Comparison of ENCODE assay signal across 10 cellular contexts in the genomic region with DNA sequence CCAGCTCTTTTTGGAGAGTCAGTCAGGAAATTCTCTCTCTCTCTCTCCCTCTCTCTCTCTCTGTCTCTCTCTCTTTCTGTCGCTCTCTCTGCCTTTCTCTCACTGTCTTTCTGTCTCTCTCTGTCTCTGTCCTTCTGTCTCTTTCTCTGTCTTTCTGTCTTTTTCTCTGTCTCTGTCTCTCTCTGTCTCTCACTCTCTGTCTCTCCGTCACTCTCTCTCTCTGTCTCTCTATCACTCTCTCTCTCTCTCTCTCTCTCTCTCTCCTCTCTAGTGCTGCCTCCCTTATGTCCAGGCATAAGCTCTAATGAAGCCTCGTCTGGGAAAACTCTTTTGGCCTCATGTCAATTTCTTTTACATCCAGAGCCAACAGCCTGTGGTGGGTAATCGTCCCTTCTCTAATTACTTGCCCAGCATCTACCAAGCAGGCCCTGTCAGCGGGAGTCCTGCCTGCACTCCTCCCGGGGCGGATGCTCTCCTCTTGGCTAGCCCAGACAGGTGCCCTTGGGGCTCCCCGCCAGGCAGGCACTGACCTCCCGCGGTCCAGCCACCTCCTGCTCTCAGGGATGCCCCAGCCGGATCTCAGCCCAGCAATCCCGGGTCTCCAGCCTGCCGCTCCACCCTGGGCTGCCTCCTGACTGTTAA.
DNase-seq lines count a peak whose midpoint lies in the region; ATAC-seq, FAIRE-seq and TF ChIP-seq lines count a peak whose summit lies in the region.
"Had no signal": no experiment of that assay in that cellular context is flagged by ENCODE, and none has a peak within 500 bp of the region (broad histone marks: within the 10 kb centered on the region; RNA-seq: fewer than 3 reads in every experiment).

No MANE protein-coding gene starts in this region.

- H3K27ac Mint-ChIP-seq in effector memory CD8-positive, alpha-beta T cell, result peak overlapping the region; percentile 89 to 98

- CTCF ChIA-PET in HEK293 (lab: Yijun Ruan, JAX), result interaction anchor here (0.6 to 7.2 kb wide), 8 partner anchors 14 to 410 kb away, joined by 3 to 113 read pairs (median 4); no protein-coding TSS in a partner anchor

- ATAC-seq in effector memory CD8-positive, alpha-beta T cell (replicated peaks), result no peak
- ATAC-seq in pancreas, result peak; percentile 36 to 50 (median 46)

- H3K27me3 ChIP-seq in pancreas, result no peaks in the 10 kb centered on the region

- peak; percentile 85 to 90 for DNase-seq in NCI-H446 (lab: John Stamatoyannopoulos, UW)
- DNase-seq in effector memory CD8-positive, alpha-beta T cell, result no peak
- DNase-seq in pancreas, result peak in 5 of 6 donors; percentile 51 to 86 (median 71)
- DNase-seq in HPDE6-E6E7 (ENCODE audit: extremely low spot score), result no peak
- no peak for DNase-seq in posterior vena cava (ENCODE audit: low spot score)
- DNase-seq in globus pallidus (ENCODE audit: low spot score), result no peak
- DNase-seq in NOMO-1 treated with dmso at 0.1 percent for 144 hours (lab: John Stamatoyannopoulos, UW; ENCODE audit: unreplicated experiment), result no peak
- DNase-seq: mesendoderm had no signal

- H3K36me3 ChIP-seq in HEK293 (ENCODE audit: control insufficient read depth in 2 of 2, insufficient read depth in 1 of 2, low read length in 2 of 2) (no peaks in the 10 kb centered on the region), pancreas (no peaks in the 10 kb centered on the region)
- H3K36me3 ChIP-seq: thoracic aorta had no signal

- H3K9me3 ChIP-seq in HEK293 (ENCODE audit: control insufficient read depth, insufficient read depth, low read depth, low read length) (no peaks in the 10 kb centered on the region), pancreas (no peaks in the 10 kb centered on the region)
- H3K9me3 ChIP-seq: thoracic aorta had no signal

- WGBS in pancreas, 2 donors, result 17 to 21% methylated on average over 13 of the region's 13 CpGs

- H3K4me1 ChIP-seq in HEK293 (ENCODE audit: control insufficient read depth, insufficient read depth, low read length), result peaks cover 8% of the 10 kb centered on the region
- peaks cover 8 to 12% (median 10%) of the 10 kb centered on the region in 3 donors for H3K4me1 ChIP-seq in pancreas

- H3K4me1 Mint-ChIP-seq in effector memory CD8-positive, alpha-beta T cell (ENCODE audit: low read depth in 2 of 2), result peaks cover 22 to 23% of the 10 kb centered on the region in 2 donors

- H3K27ac ChIP-seq in HEK293 (ENCODE audit: extremely low read depth, low read depth, low read length) (no peak overlapping the region), pancreas (peak overlapping the region; percentile 60 to 73 (median 68))

- no peak overlapping the region for H3K4me3 Mint-ChIP-seq in effector memory CD8-positive, alpha-beta T cell

- H3K4me3 ChIP-seq in HEK293 (ENCODE audit: low read depth, low read length) (no peak overlapping the region), pancreas (no peak overlapping the region)

- H3K27me3 Mint-ChIP-seq in effector memory CD8-positive, alpha-beta T cell, result no peaks in the 10 kb centered on the region

- TF ChIP-seq CTCF in HEK293 (tag by site-specific recombination; IDR thresholded peaks at IDR 0.05) (no peak), pancreas (IDR thresholded peaks at IDR 0.05) (no peak)

- POLR2A ChIA-PET in HEK293 (lab: Yijun Ruan, JAX), result interaction anchor here (0.6 to 0.7 kb wide), 2 partner anchors 104 to 470 kb away, joined by 3 to 4 read pairs; a partner anchor contains a TSS

- no peak for FAIRE-seq in pancreas (lab: Jason Lieb, UNC)

- intact Hi-C loops in pancreas (cut with DNase I) (loop anchor here in 1 of 3 donors (5.0 kb wide), 1 partner anchor 103 kb away; no protein-coding TSS in a partner anchor), posterior vena cava (cut with DNase I) (loop anchor here (5.0 kb wide), 1 partner anchor 98 kb away; a partner anchor contains a TSS)

- H3K36me3 Mint-ChIP-seq in effector memory CD8-positive, alpha-beta T cell (ENCODE audit: insufficient read depth), result peaks cover 3% of the 10 kb centered on the region

- H3K9me3 Mint-ChIP-seq in effector memory CD8-positive, alpha-beta T cell, result no peaks in the 10 kb centered on the region

TF ChIP-seq in HEK293, 187 proteins besides CTCF, POLR2A, EP300 and RAD21 (continues in another document):
- TF ChIP-seq ZBTB48 (tag by site-specific recombination; IDR thresholded peaks at IDR 0.05), result 0 out of 2 replicates have a peak, but pooled peaks have one; percentile 31
- no peak for TF ChIP-seq ZNF24 (tag by site-specific recombination; IDR thresholded peaks at IDR 0.05)
- TF ChIP-seq ZSCAN30 (tag by site-specific recombination; IDR thresholded peaks at IDR 0.05), result 0 out of 2 replicates have a peak, but pooled peaks have one; percentile 32
- no peak for TF ChIP-seq ZNF132 (tag by site-specific recombination; IDR thresholded peaks at IDR 0.05; ENCODE audit: borderline replicate concordance)
- no peak for TF ChIP-seq ZNF16 (tag by site-specific recombination; IDR thresholded peaks at IDR 0.05; ENCODE audit: low read depth)
- TF ChIP-seq ZIC2 (tag by site-specific recombination; IDR thresholded peaks at IDR 0.05), result peak; percentile 99
- peak; percentile 77 for TF ChIP-seq ZNF423 (tag by site-specific recombination; IDR thresholded peaks at IDR 0.05)
- peak; percentile 41; the same call in 1 of the 2 replicates for TF ChIP-seq ZEB2 (tag by site-specific recombination; IDR thresholded peaks at IDR 0.05)
- TF ChIP-seq, protein P1, sequence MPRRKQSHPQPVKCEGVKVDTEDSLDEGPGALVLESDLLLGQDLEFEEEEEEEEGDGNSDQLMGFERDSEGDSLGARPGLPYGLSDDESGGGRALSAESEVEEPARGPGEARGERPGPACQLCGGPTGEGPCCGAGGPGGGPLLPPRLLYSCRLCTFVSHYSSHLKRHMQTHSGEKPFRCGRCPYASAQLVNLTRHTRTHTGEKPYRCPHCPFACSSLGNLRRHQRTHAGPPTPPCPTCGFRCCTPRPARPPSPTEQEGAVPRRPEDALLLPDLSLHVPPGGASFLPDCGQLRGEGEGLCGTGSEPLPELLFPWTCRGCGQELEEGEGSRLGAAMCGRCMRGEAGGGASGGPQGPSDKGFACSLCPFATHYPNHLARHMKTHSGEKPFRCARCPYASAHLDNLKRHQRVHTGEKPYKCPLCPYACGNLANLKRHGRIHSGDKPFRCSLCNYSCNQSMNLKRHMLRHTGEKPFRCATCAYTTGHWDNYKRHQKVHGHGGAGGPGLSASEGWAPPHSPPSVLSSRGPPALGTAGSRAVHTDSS (tag by site-specific recombination; IDR thresholded peaks at IDR 0.05), result no peak
- TF ChIP-seq, protein P2, sequence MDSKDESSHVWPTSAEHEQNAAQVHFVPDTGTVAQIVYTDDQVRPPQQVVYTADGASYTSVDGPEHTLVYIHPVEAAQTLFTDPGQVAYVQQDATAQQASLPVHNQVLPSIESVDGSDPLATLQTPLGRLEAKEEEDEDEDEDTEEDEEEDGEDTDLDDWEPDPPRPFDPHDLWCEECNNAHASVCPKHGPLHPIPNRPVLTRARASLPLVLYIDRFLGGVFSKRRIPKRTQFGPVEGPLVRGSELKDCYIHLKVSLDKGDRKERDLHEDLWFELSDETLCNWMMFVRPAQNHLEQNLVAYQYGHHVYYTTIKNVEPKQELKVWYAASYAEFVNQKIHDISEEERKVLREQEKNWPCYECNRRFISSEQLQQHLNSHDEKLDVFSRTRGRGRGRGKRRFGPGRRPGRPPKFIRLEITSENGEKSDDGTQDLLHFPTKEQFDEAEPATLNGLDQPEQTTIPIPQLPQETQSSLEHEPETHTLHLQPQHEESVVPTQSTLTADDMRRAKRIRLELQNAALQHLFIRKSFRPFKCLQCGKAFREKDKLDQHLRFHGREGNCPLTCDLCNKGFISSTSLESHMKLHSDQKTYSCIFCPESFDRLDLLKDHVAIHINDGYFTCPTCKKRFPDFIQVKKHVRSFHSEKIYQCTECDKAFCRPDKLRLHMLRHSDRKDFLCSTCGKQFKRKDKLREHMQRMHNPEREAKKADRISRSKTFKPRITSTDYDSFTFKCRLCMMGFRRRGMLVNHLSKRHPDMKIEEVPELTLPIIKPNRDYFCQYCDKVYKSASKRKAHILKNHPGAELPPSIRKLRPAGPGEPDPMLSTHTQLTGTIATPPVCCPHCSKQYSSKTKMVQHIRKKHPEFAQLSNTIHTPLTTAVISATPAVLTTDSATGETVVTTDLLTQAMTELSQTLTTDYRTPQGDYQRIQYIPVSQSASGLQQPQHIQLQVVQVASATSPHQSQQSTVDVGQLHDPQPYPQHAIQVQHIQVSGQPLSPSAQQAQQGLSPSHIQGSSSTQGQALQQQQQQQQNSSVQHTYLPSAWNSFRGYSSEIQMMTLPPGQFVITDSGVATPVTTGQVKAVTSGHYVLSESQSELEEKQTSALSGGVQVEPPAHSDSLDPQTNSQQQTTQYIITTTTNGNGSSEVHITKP (tag by site-specific recombination; IDR thresholded peaks at IDR 0.05), result peak; percentile 74
- 0 out of 2 replicates have a peak, but pooled peaks have one; percentile 13 for TF ChIP-seq ZNF600 (tag by site-specific recombination; IDR thresholded peaks at IDR 0.05)
- TF ChIP-seq FEZF1 (tag by site-specific recombination; IDR thresholded peaks at IDR 0.05), result 0 out of 2 replicates have a peak, but pooled peaks have one; percentile 17
- peak; percentile 47; the same call in 1 of the 2 replicates for TF ChIP-seq ZNF19 (tag by site-specific recombination; IDR thresholded peaks at IDR 0.05; ENCODE audit: low read depth)
- peak; percentile 69 for TF ChIP-seq GLIS2 (tag by site-specific recombination; IDR thresholded peaks at IDR 0.05)
- TF ChIP-seq GFI1B (tag by site-specific recombination; IDR thresholded peaks at IDR 0.05), result no peak
- TF ChIP-seq SCRT1 (tag by site-specific recombination; IDR thresholded peaks at IDR 0.05; ENCODE audit: borderline replicate concordance), result 0 out of 2 replicates have a peak, but pooled peaks have one; percentile 25
- TF ChIP-seq, protein P3, sequence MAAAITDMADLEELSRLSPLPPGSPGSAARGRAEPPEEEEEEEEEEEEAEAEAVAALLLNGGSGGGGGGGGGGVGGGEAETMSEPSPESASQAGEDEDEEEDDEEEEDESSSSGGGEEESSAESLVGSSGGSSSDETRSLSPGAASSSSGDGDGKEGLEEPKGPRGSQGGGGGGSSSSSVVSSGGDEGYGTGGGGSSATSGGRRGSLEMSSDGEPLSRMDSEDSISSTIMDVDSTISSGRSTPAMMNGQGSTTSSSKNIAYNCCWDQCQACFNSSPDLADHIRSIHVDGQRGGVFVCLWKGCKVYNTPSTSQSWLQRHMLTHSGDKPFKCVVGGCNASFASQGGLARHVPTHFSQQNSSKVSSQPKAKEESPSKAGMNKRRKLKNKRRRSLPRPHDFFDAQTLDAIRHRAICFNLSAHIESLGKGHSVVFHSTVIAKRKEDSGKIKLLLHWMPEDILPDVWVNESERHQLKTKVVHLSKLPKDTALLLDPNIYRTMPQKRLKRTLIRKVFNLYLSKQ (tag by site-specific recombination; IDR thresholded peaks at IDR 0.05; ENCODE audit: borderline replicate concordance), result no peak; the same call in 1 of the 2 replicates
- 0 out of 2 replicates have a peak, but pooled peaks have one; percentile 23 for TF ChIP-seq ZNF623 (tag by site-specific recombination; IDR thresholded peaks at IDR 0.05)
- TF ChIP-seq ZNF157 (tag by site-specific recombination; IDR thresholded peaks at IDR 0.05), result no peak
- TF ChIP-seq ZNF366 (tag by site-specific recombination; conservative IDR thresholded peaks at IDR 0.05), result peak; percentile 92

Comparison
In these comparisons a context has a peak if more than half of its experiments do, and no peak if none do; other contexts are left out.
1. DNase-seq: peak in NCI-H446 (2 of 2) and pancreas (5 of 6); none in effector memory CD8-positive, alpha-beta T cell (0 of 3), HPDE6-E6E7 (single experiment), posterior vena cava (single experiment), globus pallidus (single experiment) and NOMO-1 treated with dmso at 0.1 percent for 144 hours (single experiment).